In the genomic region with DNA sequence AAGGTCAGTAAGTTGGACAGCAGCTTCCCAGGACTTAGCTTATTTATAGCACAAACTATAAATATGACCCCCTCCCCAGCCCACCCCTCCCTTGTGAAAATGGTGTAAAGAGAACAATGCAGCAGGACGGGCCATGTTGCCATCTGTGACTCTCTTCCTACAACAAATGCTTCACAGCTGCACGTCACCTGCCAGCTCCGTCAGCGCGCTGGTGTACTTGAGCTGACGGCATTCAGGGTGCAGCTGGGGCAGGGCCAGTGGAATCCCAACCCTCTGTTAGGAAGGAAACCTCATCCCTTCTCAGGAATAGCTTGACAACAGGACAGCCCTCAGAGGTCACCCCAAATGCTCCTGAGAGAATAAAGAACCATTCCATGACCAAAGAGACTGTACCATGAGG, we compare ENCODE assay signal across 22 cellular contexts.
DNase-seq lines count a peak whose midpoint lies in the region; FAIRE-seq and TF ChIP-seq lines count a peak whose summit lies in the region.
"Had no signal": no experiment of that assay in that cellular context is flagged by ENCODE, and none has a peak within 500 bp of the region (broad histone marks: within the 10 kb centered on the region; RNA-seq: fewer than 3 reads in every experiment).

No MANE protein-coding gene starts in this region.

- peak overlapping the region; percentile 79 for H2BK12ac ChIP-seq in trophoblast cell (ENCODE audit: low read length)

- H2BK120ac ChIP-seq in trophoblast cell (ENCODE audit: insufficient read depth, low read length, poor library complexity) = peak overlapping the region; percentile 61

- no peak overlapping the region for H3K23ac ChIP-seq in trophoblast cell (ENCODE audit: low read length)

- H3K36me3 ChIP-seq in ectodermal cell (ENCODE audit: control insufficient read depth, insufficient read depth, low read length) (no peaks in the 10 kb centered on the region), trophoblast cell (ENCODE audit: control insufficient read depth in 1 of 2, insufficient read depth in 2 of 2, low read length in 2 of 2) (no peaks in the 10 kb centered on the region)
- H3K36me3 ChIP-seq: esophagus squamous epithelium had no signal

- H3K27ac ChIP-seq in ectodermal cell (ENCODE audit: insufficient read depth, low read depth, low read length, poor library complexity, severe bottlenecking) = peak overlapping the region; percentile 27
- no peak overlapping the region for H3K27ac ChIP-seq in trophoblast cell (ENCODE audit: low read depth, low read length)
- H3K27ac ChIP-seq: body of pancreas, esophagus squamous epithelium had no signal

- H3K27me3 ChIP-seq in ectodermal cell (ENCODE audit: control insufficient read depth, insufficient read depth, low read length, poor library complexity, severe bottlenecking) (no peaks in the 10 kb centered on the region), trophoblast cell (ENCODE audit: insufficient read depth, low read length) (no peaks in the 10 kb centered on the region)
- H3K27me3 ChIP-seq: body of pancreas, esophagus squamous epithelium had no signal

- H3K4me1 ChIP-seq in ectodermal cell (ENCODE audit: control insufficient read depth, insufficient read depth, low read length) (peaks cover 20% of the 10 kb centered on the region), trophoblast cell (ENCODE audit: control insufficient read depth in 1 of 2, insufficient read depth in 2 of 2, low read length in 2 of 2) (peaks cover 17 to 34% of the 10 kb centered on the region in 2 experiments)
- H3K4me1 ChIP-seq: body of pancreas, esophagus squamous epithelium had no signal

- peaks cover 5% of the 10 kb centered on the region for H3K79me2 ChIP-seq in trophoblast cell (ENCODE audit: control insufficient read depth, insufficient read depth, low read length, poor library complexity)

- 78 to 84% methylated on average over 6 of the region's 6 CpGs for WGBS in ectodermal cell, 2 experiments
- no CpG with 5 or more reads among the region's 6 CpGs for WGBS in trophoblast cell (ENCODE audit: extremely low coverage, insufficient coverage, insufficient read length)

- FAIRE-seq in GM12892 (lab: Jason Lieb, UNC) = no peak
- FAIRE-seq: A204.1, GM12878, GM19239 had no signal

- H3K9me3 ChIP-seq in ectodermal cell (ENCODE audit: control insufficient read depth, low read length) (no peaks in the 10 kb centered on the region), trophoblast cell (ENCODE audit: insufficient read depth, low read depth, low read length) (no peaks in the 10 kb centered on the region)
- H3K9me3 ChIP-seq: body of pancreas, esophagus squamous epithelium had no signal

- peak; percentile 56 for DNase-seq in NCI-H345 (lab: John Stamatoyannopoulos, UW)
- DNase-seq in NCI-H345 treated with DMSO at 0.1 percent for 48 hours (lab: John Stamatoyannopoulos, UW; ENCODE audit: unreplicated experiment) = no peak
- peak; percentile 83 for DNase-seq in NCI-H2171 treated with DMSO at 0.1 percent for 48 hours (lab: John Stamatoyannopoulos, UW)
- no peak for DNase-seq in trophoblast cell
- DNase-seq in activated CD8-positive, alpha-beta memory T cell treated with anti-CD3 and anti-CD28 coated beads for 24 hours = no peak
- no peak for DNase-seq in COLO829 (ENCODE audit: low spot score)
- no peak for DNase-seq in GM12892 (ENCODE audit: insufficient read length)
- DNase-seq: activated effector memory CD4-positive, alpha-beta T cell treated with Interleukin-2 at 50 U/mL for 16 hours; activated naive CD8-positive, alpha-beta T cell treated with anti-CD3 and anti-CD28 coated beads, Interleukin-2, amount 10 ng/mL, durations not matched to agents 7 days and 5 days; body of pancreas; COR-L47; DND-41; effector memory CD8-positive, alpha-beta T cell; esophagus squamous epithelium; naive B cell; NCI-H2029 treated with DMSO at 0.1 percent for 48 hours; stimulated activated CD8-positive, alpha-beta memory T cell treated with anti-CD3 and anti-CD28 coated beads, Interleukin-4, amount 100 ng/mL, for 48 hours; T-helper 9 cell had no signal

- peaks cover 26% of the 10 kb centered on the region for H3K79me1 ChIP-seq in trophoblast cell (ENCODE audit: low read length)

- no peak overlapping the region for H3K18ac ChIP-seq in trophoblast cell (ENCODE audit: low read length)

- H2AK5ac ChIP-seq in trophoblast cell (ENCODE audit: low read length) = peak overlapping the region; percentile 92

- H3K4me3 ChIP-seq in ectodermal cell (ENCODE audit: insufficient read depth, low read depth, low read length) = no peak overlapping the region
- H3K4me3 ChIP-seq in trophoblast cell (ENCODE audit: low read depth, low read length) = no peak overlapping the region
- H3K4me3 ChIP-seq: body of pancreas, esophagus squamous epithelium, GM12878 had no signal

- H3K9ac ChIP-seq in trophoblast cell (ENCODE audit: low read length) = no peak overlapping the region

- H3K4me2 ChIP-seq in trophoblast cell (ENCODE audit: low read length) = no peak overlapping the region

- no peak for TF ChIP-seq POLR2A in GM12892 (IDR thresholded peaks at IDR 0.05; ENCODE audit: low read depth, low read length)

- no peak overlapping the region for H2BK5ac ChIP-seq in trophoblast cell (ENCODE audit: low read depth, low read length, poor library complexity)

- H3K4ac ChIP-seq in trophoblast cell (ENCODE audit: low read depth, low read length) = no peak overlapping the region

- no peak overlapping the region for H4K8ac ChIP-seq in trophoblast cell (ENCODE audit: low read depth, low read length)

- H4K12ac ChIP-seq in trophoblast cell (ENCODE audit: low read depth, low read length) = no peak overlapping the region

- no peak overlapping the region for H3K14ac ChIP-seq in trophoblast cell (ENCODE audit: low read length)

- peak overlapping the region; percentile 55 for H4K91ac ChIP-seq in trophoblast cell (ENCODE audit: low read depth, low read length)

- no peak overlapping the region for H2AFZ ChIP-seq in trophoblast cell (ENCODE audit: insufficient read depth, low read length, poor library complexity)

Comparison
In these comparisons a context has a peak if more than half of its experiments do, and no peak if none do; other contexts are left out.
1. DNase-seq: peak in NCI-H345 (single experiment) and NCI-H2171 treated with DMSO at 0.1 percent for 48 hours (single experiment); none in NCI-H345 treated with DMSO at 0.1 percent for 48 hours (single experiment), trophoblast cell (0 of 2), activated CD8-positive, alpha-beta memory T cell treated with anti-CD3 and anti-CD28 coated beads for 24 hours (single experiment), COLO829 (single experiment) and GM12892 (single experiment).